ENCODE assay signal across 8 cellular contexts in genomic region chr6:154928325-154928922, GRCh38.
DNase-seq lines count a peak whose midpoint lies in the region; ATAC-seq and TF ChIP-seq lines count a peak whose summit lies in the region.

No MANE protein-coding gene starts in this region.

- H3K36me3 ChIP-seq in upper lobe of left lung: no peaks in the 10 kb centered on the region

- no peaks in the 10 kb centered on the region for H3K4me1 ChIP-seq in upper lobe of left lung

- no peaks in the 10 kb centered on the region for H3K27me3 ChIP-seq in upper lobe of left lung

- WGBS in upper lobe of left lung, 2 donors: 17 to 18% methylated on average over 5 of the region's 5 CpGs

- TF ChIP-seq POLR2A in upper lobe of left lung (IDR thresholded peaks at IDR 0.05): no peak

- ATAC-seq in GM18858 (IDR thresholded peaks at IDR 0.05; ENCODE audit: unreplicated experiment) (peak; percentile 66), upper lobe of left lung (ENCODE audit: low FRiP score in 2 of 2) (peak in 1 of 2 donors; percentile 77)

- H3K9me3 ChIP-seq in upper lobe of left lung: no peaks in the 10 kb centered on the region

- no peak overlapping the region for H3K4me3 ChIP-seq in upper lobe of left lung

- no peak for TF ChIP-seq EP300 in upper lobe of left lung (IDR thresholded peaks at IDR 0.05)

- DNase-seq in AG08395 (ENCODE audit: low spot score) (peak; percentile 78), HuH-7 (ENCODE audit: low spot score) (peak; percentile 74), OCI-M2 (lab: John Stamatoyannopoulos, UW; ENCODE audit: unreplicated experiment) (peak; percentile 58), activated T-cell treated with anti-CD3 and anti-CD28 coated beads for 4 hours (peak; percentile 60), fibroblast of peridontal ligament (ENCODE audit: extremely low read depth) (peak; percentile 89), nucleus accumbens (lab: John Stamatoyannopoulos, UW) (peak in 33 of 56 donors; percentile 2 to 79 (median 28)), upper lobe of left lung (peak in 1 of 2 donors; percentile 43)

- peak; percentile 34 to 69 (median 52) for TF ChIP-seq CTCF in upper lobe of left lung (IDR thresholded peaks at IDR 0.05)

- H3K27ac ChIP-seq in upper lobe of left lung: no peak overlapping the region
